Comparison of ENCODE assay signal across 2 cellular contexts in genomic region chr16:2365397-2365796, GRCh38.
TF ChIP-seq lines count a peak whose summit lies in the region.

No MANE protein-coding gene starts in this region.

TF ChIP-seq in SK-N-SH, 30 proteins besides CTCF, POLR2A, EP300 and RAD21:
- TF ChIP-seq MAX (IDR thresholded peaks at IDR 0.05; ENCODE audit: low read depth) (no peak), RXRA (IDR thresholded peaks at IDR 0.05; ENCODE audit: borderline replicate concordance, low read depth) (no peak), USF2 (IDR thresholded peaks at IDR 0.05; ENCODE audit: borderline replicate concordance, low read depth, low read length) (no peak), TAF1 (IDR thresholded peaks at IDR 0.05; ENCODE audit: borderline replicate concordance, low read depth, low read length) (no peak), IRF3 (IDR thresholded peaks at IDR 0.05; ENCODE audit: low read depth, low read length) (no peak), NRF1 (IDR thresholded peaks at IDR 0.05; ENCODE audit: low read depth, low read length) (no peak), MEF2A (IDR thresholded peaks at IDR 0.05; ENCODE audit: borderline replicate concordance, low read depth) (no peak), REST (IDR thresholded peaks at IDR 0.05; ENCODE audit: low read depth, low read length) (no peak), RFX5 (IDR thresholded peaks at IDR 0.05; ENCODE audit: low read length) (no peak), ZBTB33 (IDR thresholded peaks at IDR 0.05; ENCODE audit: borderline replicate concordance, low read depth) (no peak), FOSL2 (IDR thresholded peaks at IDR 0.05; ENCODE audit: borderline replicate concordance, low read depth) (no peak), NFIC (IDR thresholded peaks at IDR 0.05; ENCODE audit: borderline replicate concordance) (no peak)
TF ChIP-seq in SK-N-SH: peak in this region for 0.

TF ChIP-seq in SK-N-SH treated with all-trans-retinoic acid at 6 μM for 48 hours, 23 proteins besides CTCF, POLR2A, EP300 and RAD21 (continued from another document):
- TF ChIP-seq ZNF70 (CRISPR knock-in tag; IDR thresholded peaks at IDR 0.05) = no peak
- TF ChIP-seq PATZ1 (CRISPR knock-in tag; IDR thresholded peaks at IDR 0.05; ENCODE audit: borderline replicate concordance) = no peak
- TF ChIP-seq POU6F1 (CRISPR knock-in tag; IDR thresholded peaks at IDR 0.05; ENCODE audit: borderline replicate concordance, low read depth) = no peak
- no peak for TF ChIP-seq ZNF565 (CRISPR knock-in tag; conservative IDR thresholded peaks at IDR 0.05; ENCODE audit: low read depth)
- no peak for TF ChIP-seq CSDC2 (CRISPR knock-in tag; IDR thresholded peaks at IDR 0.05)
- no peak for TF ChIP-seq ISL1 (CRISPR knock-in tag; IDR thresholded peaks at IDR 0.05)
- TF ChIP-seq PPARA (CRISPR knock-in tag; IDR thresholded peaks at IDR 0.05; ENCODE audit: borderline replicate concordance) = no peak
- TF ChIP-seq TSHZ2 (CRISPR knock-in tag; IDR thresholded peaks at IDR 0.05) = no peak
- no peak for TF ChIP-seq SNAI2 (CRISPR knock-in tag; IDR thresholded peaks at IDR 0.05)
- no peak for TF ChIP-seq CREB5 (CRISPR knock-in tag; IDR thresholded peaks at IDR 0.05; ENCODE audit: low read depth)
- TF ChIP-seq ZNF8 (CRISPR knock-in tag; IDR thresholded peaks at IDR 0.05) = no peak
- no peak for TF ChIP-seq ZFP3 (CRISPR knock-in tag; IDR thresholded peaks at IDR 0.05)
- TF ChIP-seq TOX (CRISPR knock-in tag; IDR thresholded peaks at IDR 0.05; ENCODE audit: borderline replicate concordance) = no peak
- TF ChIP-seq CSRNP3 (CRISPR knock-in tag; IDR thresholded peaks at IDR 0.05) = no peak
